In the genomic region with DNA sequence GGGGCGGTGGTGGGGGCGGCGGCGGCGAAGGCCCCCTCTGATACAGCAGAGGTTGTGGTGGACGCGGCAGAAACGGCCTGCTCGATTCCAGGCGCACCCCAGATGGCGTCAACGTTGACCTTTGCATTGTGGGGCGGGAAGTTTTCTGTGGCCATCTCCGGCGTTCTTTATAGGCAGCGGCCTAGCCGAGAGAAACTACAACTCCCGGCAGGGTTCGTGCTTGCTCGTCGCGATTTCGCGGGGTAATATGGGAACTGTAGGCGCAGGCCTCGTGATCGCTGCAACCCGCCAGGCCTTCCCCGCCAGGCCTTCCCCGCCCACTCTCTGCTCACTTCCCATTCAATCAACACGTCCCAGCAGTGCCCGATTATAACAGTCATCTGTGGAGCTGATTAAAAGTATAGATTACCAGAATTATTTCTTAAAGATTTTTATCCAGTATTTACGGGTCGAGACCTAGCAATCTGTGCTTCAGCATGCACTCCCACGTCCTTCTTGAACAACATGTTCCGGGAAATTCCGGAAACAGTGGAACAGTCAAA, we compare ENCODE assay signal across 8 cellular contexts. TPM values are rescaled to one million over a fixed set of nuclear protein-coding genes. Genes with fewer than 3 reads are reported as not detected.
DNase-seq lines count a peak whose midpoint lies in the region; ATAC-seq and TF ChIP-seq lines count a peak whose summit lies in the region.

BOD1 (minus strand) TSS at position 74 of the 542 bp plus-strand sequence. CDS start 214 bp downstream, outside the sequence.

- TF ChIP-seq POLR2A in GM15510 (IDR thresholded peaks at IDR 0.05; ENCODE audit: borderline replicate concordance, extremely low read depth, insufficient read length): peak; percentile 48

- H3K27ac ChIP-seq in heart right ventricle: peak within 1 kb of the TSS; percentile 88 to 98 (median 94)

- peaks cover 0 to 23% (median 7%) of the 10 kb centered on the region in 9 donors for H3K36me3 ChIP-seq in heart right ventricle

- intact Hi-C loops in heart right ventricle (cut with DNase I): loop anchor here in 9 of 10 donors (1.0 to 10.0 kb wide), 7 partner anchors 268 to 698 kb away; partner anchors contain the start of gene CPEB4 (in 4 of the 9)
- intact Hi-C loops in posterior cingulate gyrus (cut with DNase I): loop anchor here (5.0 kb wide), 1 partner anchor 701 kb away; no protein-coding TSS in a partner anchor

- 3 to 5% methylated on average over 34 to 37 of the region's 37 CpGs for WGBS in heart right ventricle, 2 donors

- H3K36me3 Mint-ChIP-seq in T-helper 1 cell treated with Interleukin-12 subunit alpha and Interleukin-12 subunit beta and Interleukin-4 antibody, amounts not matched to agents 30 μg/mL and 1 μg/mL, for 36 hours (ENCODE audit: low read depth): peaks cover 6% of the 10 kb centered on the region
- peaks cover 7% of the 10 kb centered on the region for H3K36me3 Mint-ChIP-seq in type B pancreatic cell

- ATAC-seq in HG02938 (IDR thresholded peaks at IDR 0.05; ENCODE audit: unreplicated experiment): peak; percentile 95
- peak; percentile 94 to 98 (median 98) for ATAC-seq in heart right ventricle

- TF ChIP-seq CTCF in heart right ventricle (IDR thresholded peaks at IDR 0.05): no peak
- TF ChIP-seq CTCF in type B pancreatic cell (conservative IDR thresholded peaks at IDR 0.05): no peak

- H3K4me3 Mint-ChIP-seq in T-helper 1 cell treated with Interleukin-12 subunit alpha and Interleukin-12 subunit beta and Interleukin-4 antibody, amounts not matched to agents 30 μg/mL and 1 μg/mL, for 36 hours: peak within 1 kb of the TSS; percentile 88
- H3K4me3 Mint-ChIP-seq in type B pancreatic cell: peak within 1 kb of the TSS; percentile 98

- H3K4me1 Mint-ChIP-seq in T-helper 1 cell treated with Interleukin-12 subunit alpha and Interleukin-12 subunit beta and Interleukin-4 antibody, amounts not matched to agents 30 μg/mL and 1 μg/mL, for 36 hours (ENCODE audit: low read depth): peaks cover 26% of the 10 kb centered on the region
- H3K4me1 Mint-ChIP-seq in type B pancreatic cell (ENCODE audit: unreplicated experiment): peaks cover 44% of the 10 kb centered on the region

- H3K4me3 ChIP-seq in heart right ventricle: peak within 1 kb of the TSS; percentile 62 to 99 (median 96)

- no peaks in the 10 kb centered on the region for H3K27me3 Mint-ChIP-seq in T-helper 1 cell treated with Interleukin-12 subunit alpha and Interleukin-12 subunit beta and Interleukin-4 antibody, amounts not matched to agents 30 μg/mL and 1 μg/mL, for 36 hours (ENCODE audit: low read depth)
- H3K27me3 Mint-ChIP-seq in type B pancreatic cell: no peaks in the 10 kb centered on the region

- peak; percentile 95 for DNase-seq in NCI-H1694 treated with DMSO at 0.1 percent for 48 hours (lab: John Stamatoyannopoulos, UW)
- peak; percentile 97 for DNase-seq in amniotic stem cell (lab: John Stamatoyannopoulos, UW)
- DNase-seq in heart right ventricle: peak; percentile 93 to 99
- peak; percentile 96 to 100 (median 98) for DNase-seq in posterior cingulate gyrus
- DNase-seq in type B pancreatic cell (ENCODE audit: extremely low spot score, unreplicated experiment): peak; percentile 95

- H3K9me3 ChIP-seq in heart right ventricle: no peaks in the 10 kb centered on the region

- peak within 1 kb of the TSS; percentile 82 for H3K27ac Mint-ChIP-seq in T-helper 1 cell treated with Interleukin-12 subunit alpha and Interleukin-12 subunit beta and Interleukin-4 antibody, amounts not matched to agents 30 μg/mL and 1 μg/mL, for 36 hours
- H3K27ac Mint-ChIP-seq in type B pancreatic cell: peak within 1 kb of the TSS; percentile 95

- H3K9me3 Mint-ChIP-seq in T-helper 1 cell treated with Interleukin-12 subunit alpha and Interleukin-12 subunit beta and Interleukin-4 antibody, amounts not matched to agents 30 μg/mL and 1 μg/mL, for 36 hours: no peaks in the 10 kb centered on the region
- no peaks in the 10 kb centered on the region for H3K9me3 Mint-ChIP-seq in type B pancreatic cell

- no peaks in the 10 kb centered on the region for H3K27me3 ChIP-seq in heart right ventricle

- peaks cover 0 to 52% (median 48%) of the 10 kb centered on the region in 9 donors for H3K4me1 ChIP-seq in heart right ventricle

RNA-seq across cellular contexts. Expression of gene BOD1, which starts in this region (rescaled TPM):
- total RNA-seq in heart right ventricle (10 to 100 TPM; 37.6 to 54.3 (median 46.3) TPM), type B pancreatic cell (ENCODE audit: low replicate concordance) (63.2 and 98.7 TPM in 2 replicates)
- 10 to 100 TPM; 20.2 to 36.7 TPM for polyA plus RNA-seq in heart right ventricle

Comparison
In these comparisons a context has a peak if more than half of its experiments do, and no peak if none do; other contexts are left out.
1. Peak in every context shown above with its lines: DNase-seq, ATAC-seq, H3K4me3 ChIP-seq and H3K27ac ChIP-seq.